1 cellular context compared by ENCODE assay signal in genomic region chr9:33381231-33381791, GRCh38.
A peak's percentile ranks its signal among the peaks of the same experiment; 100 is the strongest.
TF ChIP-seq lines count a peak whose summit lies in the region.

No MANE protein-coding gene starts in this region.

TF ChIP-seq in H1, 55 proteins besides CTCF, POLR2A, EP300 and RAD21 (continued from another document):
- TF ChIP-seq CHD7 (IDR thresholded peaks at IDR 0.05; ENCODE audit: insufficient replicate concordance, low read length) (no peak), KDM1A (IDR thresholded peaks at IDR 0.05; ENCODE audit: borderline replicate concordance, low read length) (no peak), HDAC2 (IDR thresholded peaks at IDR 0.05; ENCODE audit: borderline replicate concordance in 1 of 2, low read depth in 2 of 2, low read length in 2 of 2) (no peak), TAF1 (IDR thresholded peaks at IDR 0.05; ENCODE audit: low read depth, low read length) (no peak; the same call in 1 of the 2 replicates), KDM4A (IDR thresholded peaks at IDR 0.05; ENCODE audit: low read depth, low read length, severe bottlenecking) (no peak), EZH2 (IDR thresholded peaks at IDR 0.05; ENCODE audit: low read depth, low read length, severe bottlenecking) (no peak), NANOG (IDR thresholded peaks at IDR 0.05; ENCODE audit: insufficient read depth, low read depth, low read length, poor library complexity, severe bottlenecking) (no peak), CBX8 (IDR thresholded peaks at IDR 0.05; ENCODE audit: borderline replicate concordance, low read depth, low read length) (no peak), TEAD4 (IDR thresholded peaks at IDR 0.05; ENCODE audit: low read depth, low read length) (peak; percentile 98), SIN3A (conservative IDR thresholded peaks at IDR 0.05 in 1 of 2, IDR thresholded peaks at IDR 0.05 in 1 of 2; ENCODE audit: low read depth in 1 of 2, low read length in 2 of 2) (peak in 1 of 2 experiments; percentile 83; a peak in 2 of 4 replicates), FOSL1 (IDR thresholded peaks at IDR 0.05; ENCODE audit: insufficient read depth, low read depth, low read length) (no peak), RBBP5 (IDR thresholded peaks at IDR 0.05; ENCODE audit: borderline replicate concordance, low read depth, low read length) (peak; percentile 100), SIX5 (IDR thresholded peaks at IDR 0.05; ENCODE audit: low read depth, low read length) (no peak), CBX5 (IDR thresholded peaks at IDR 0.05; ENCODE audit: low read depth, low read length) (no peak), SIRT6 (IDR thresholded peaks at IDR 0.05; ENCODE audit: low read length) (no peak), RXRA (IDR thresholded peaks at IDR 0.05; ENCODE audit: insufficient read depth, low read depth, low read length) (0 out of 2 replicates have a peak, but pooled peaks have one; percentile 58), CREB1 (IDR thresholded peaks at IDR 0.05) (peak; percentile 68), TCF12 (IDR thresholded peaks at IDR 0.05; ENCODE audit: low read depth, low read length) (peak; percentile 95), YY1 (IDR thresholded peaks at IDR 0.05; ENCODE audit: low read depth, low read length) (no peak), RNF2 (IDR thresholded peaks at IDR 0.05; ENCODE audit: borderline replicate concordance, low read depth, low read length, missing control alignments, poor library complexity, severe bottlenecking) (no peak), ZNF274 (IDR thresholded peaks at IDR 0.05; ENCODE audit: borderline replicate concordance, extremely low read depth, low read length) (no peak), CTBP2 (IDR thresholded peaks at IDR 0.05; ENCODE audit: borderline replicate concordance, insufficient read depth, insufficient read length, low read length) (peak; percentile 77), PHF8 (conservative IDR thresholded peaks at IDR 0.05; ENCODE audit: low read depth, low read length) (no peak), EGR1 (IDR thresholded peaks at IDR 0.05; ENCODE audit: borderline replicate concordance, low read depth, low read length) (no peak), RFX5 (IDR thresholded peaks at IDR 0.05; ENCODE audit: borderline replicate concordance, low read depth, low read length) (no peak), JUN (IDR thresholded peaks at IDR 0.05; ENCODE audit: low read depth, low read length) (no peak), POLR2AphosphoS5 (IDR thresholded peaks at IDR 0.05; ENCODE audit: low read depth, low read length) (peak; percentile 77), JUND (IDR thresholded peaks at IDR 0.05; ENCODE audit: low read length) (0 out of 2 replicates have a peak, but pooled peaks have one; percentile 7), HDAC6 (IDR thresholded peaks at IDR 0.05; ENCODE audit: low read depth, low read length) (no peak)
- TF ChIP-seq, protein P1, sequence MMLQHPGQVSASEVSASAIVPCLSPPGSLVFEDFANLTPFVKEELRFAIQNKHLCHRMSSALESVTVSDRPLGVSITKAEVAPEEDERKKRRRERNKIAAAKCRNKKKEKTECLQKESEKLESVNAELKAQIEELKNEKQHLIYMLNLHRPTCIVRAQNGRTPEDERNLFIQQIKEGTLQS (IDR thresholded peaks at IDR 0.05; ENCODE audit: insufficient read depth, low read depth, low read length) = no peak
- TF ChIP-seq, protein P2, sequence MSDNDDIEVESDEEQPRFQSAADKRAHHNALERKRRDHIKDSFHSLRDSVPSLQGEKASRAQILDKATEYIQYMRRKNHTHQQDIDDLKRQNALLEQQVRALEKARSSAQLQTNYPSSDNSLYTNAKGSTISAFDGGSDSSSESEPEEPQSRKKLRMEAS (IDR thresholded peaks at IDR 0.05) = peak; percentile 64
